In the genomic region with DNA sequence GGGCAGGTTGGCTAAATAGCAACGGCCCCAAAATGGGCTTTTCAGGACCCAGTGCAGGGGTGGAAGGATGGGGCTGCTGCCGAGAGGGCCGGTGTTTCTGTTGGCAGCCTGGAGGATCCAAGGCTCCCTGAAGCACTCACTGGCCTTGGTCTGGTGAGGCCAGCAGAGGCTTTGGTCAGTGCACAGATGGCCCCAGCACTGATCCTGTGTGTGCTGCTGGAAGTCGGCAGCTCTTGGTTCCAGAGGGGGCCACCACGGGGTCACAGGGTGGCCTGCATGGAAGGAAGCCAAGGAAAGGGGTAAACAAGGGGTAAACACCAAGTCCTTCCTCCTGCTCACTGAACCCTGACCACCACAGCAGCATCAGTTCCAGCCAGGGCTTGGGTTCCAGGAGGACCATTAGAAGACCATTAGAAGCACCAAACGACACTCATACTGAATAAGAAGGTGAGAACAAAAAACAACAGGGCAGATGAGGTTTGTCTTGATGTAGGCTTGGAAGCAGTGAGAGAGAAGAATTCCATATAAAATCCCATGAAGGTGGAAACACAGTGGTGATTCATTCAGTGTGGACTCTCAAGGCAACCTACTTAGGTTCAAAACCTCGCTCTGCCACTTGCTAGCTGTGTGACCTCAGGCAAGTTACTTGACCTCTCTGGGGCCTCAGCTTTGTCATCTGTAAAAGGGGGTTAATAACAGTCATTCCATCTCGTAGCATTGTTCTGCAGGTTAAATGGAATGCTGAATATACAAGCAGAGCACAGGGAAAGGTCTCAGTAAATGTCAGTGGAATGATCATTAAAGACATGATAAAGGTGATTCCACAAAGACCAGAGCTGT, we compare ENCODE assay signal across 14 cellular contexts.
DNase-seq lines count a peak whose midpoint lies in the region; ATAC-seq and TF ChIP-seq lines count a peak whose summit lies in the region.
"Had no signal": no experiment of that assay in that cellular context is flagged by ENCODE, and none has a peak within 500 bp of the region (broad histone marks: within the 10 kb centered on the region; RNA-seq: fewer than 3 reads in every experiment).

No MANE protein-coding gene starts in this region.

- intact Hi-C loops in HCT116 (cut with micrococcal nuclease) = no loop called here
- intact Hi-C loops in MCF 10A (cut with micrococcal nuclease) = loop anchor here (1.0 to 5.0 kb wide), 3 partner anchors 20 to 172 kb away; no protein-coding TSS in a partner anchor
- intact Hi-C loops in natural killer cell (cut with micrococcal nuclease) = no loop called here

- peak overlapping the region; percentile 51 for H3K9ac ChIP-seq in HCT116 (ENCODE audit: low read length)

- TF ChIP-seq POLR2A in HCT116 (IDR thresholded peaks at IDR 0.05; ENCODE audit: borderline replicate concordance, extremely low read depth, insufficient read depth, insufficient read length) = no peak

- no peaks in the 10 kb centered on the region for H3K9me3 Mint-ChIP-seq in MCF 10A (ENCODE audit: unreplicated experiment)
- H3K9me3 Mint-ChIP-seq in natural killer cell = no peaks in the 10 kb centered on the region
- H3K9me3 Mint-ChIP-seq: nephron progenitor cell had no signal

- H3K27me3 Mint-ChIP-seq in MCF 10A (ENCODE audit: insufficient read depth, unreplicated experiment) (no peaks in the 10 kb centered on the region), natural killer cell (ENCODE audit: low read depth in 2 of 2) (no peaks in the 10 kb centered on the region)
- H3K27me3 Mint-ChIP-seq: CD4-positive, CD25-positive, alpha-beta regulatory T cell had no signal

- CTCF ChIA-PET in AG04450 (lab: Charles Lee) (no interaction called here), HCT116 (lab: Charles Lee) (interaction anchor here (1.2 kb wide), 1 partner anchor 119 kb away, joined by 3 read pairs; no protein-coding TSS in a partner anchor), MCF 10A (lab: Yijun Ruan, JAX) (interaction anchor here (0.6 to 1.4 kb wide), 6 partner anchors 13 to 117 kb away, joined by 3 to 6 read pairs (median 4); no protein-coding TSS in a partner anchor)

- TF ChIP-seq RAD21 in HCT116 (IDR thresholded peaks at IDR 0.05; ENCODE audit: low read depth) = no peak

- peaks cover 30 to 51% of the 10 kb centered on the region in 2 experiments for H3K4me1 ChIP-seq in HCT116 (ENCODE audit: control insufficient read depth in 1 of 2, insufficient read depth in 2 of 2, low read length in 2 of 2)

- in situ Hi-C loops in ACHN (cut with HindIII; ENCODE audit: low pct_ligation_motif_present, low pct_unique_long_range_greater_than_20kb, low sequenced_read_pairs) = no loop called here

- peak overlapping the region; percentile 3 for H3K27ac ChIP-seq in AG04450 (ENCODE audit: low read depth, low read length)
- peak overlapping the region; percentile 33 for H3K27ac ChIP-seq in HCT116 (ENCODE audit: low read depth, low read length)
- H3K27ac ChIP-seq: SK-N-MC had no signal

- peaks cover 58% of the 10 kb centered on the region for H3K79me2 ChIP-seq in HCT116 (ENCODE audit: insufficient read depth, low read length)

- DNase-seq in AG04450 (ENCODE audit: low read depth, low spot score) (no peak), HCT116 (ENCODE audit: low read depth, low spot score) (no peak), MCF 10A (ENCODE audit: unreplicated experiment) (peak; percentile 25), natural killer cell (no peak), ACHN (no peak)
- DNase-seq: activated CD4-positive, alpha-beta T cell treated with anti-CD3 and anti-CD28 coated beads for 1 hour; NCI-H524 treated with DMSO at 0.1 percent for 48 hours had no signal

- TF ChIP-seq CTCF in AG04450 (IDR thresholded peaks at IDR 0.05; ENCODE audit: low read depth, low read length) (no peak), HCT116 (IDR thresholded peaks at IDR 0.05 in 2 of 3, conservative IDR thresholded peaks at IDR 0.05 in 1 of 3; ENCODE audit: borderline replicate concordance in 1 of 3, insufficient read depth in 1 of 3, low read depth in 2 of 3, low read length in 2 of 3) (no peak), MCF 10A (IDR thresholded peaks at IDR 0.05; ENCODE audit: unreplicated experiment) (no peak), natural killer cell (IDR thresholded peaks at IDR 0.05) (no peak)

- POLR2A ChIA-PET in AG04450 (lab: Yijun Ruan, JAX) = no interaction called here
- POLR2A ChIA-PET in HCT116 (lab: Charles Lee) = no interaction called here
- POLR2A ChIA-PET in MCF 10A (lab: Yijun Ruan, JAX) = interaction anchor here (1.0 to 10.4 kb wide), 18 partner anchors 11 to 1206 kb away, joined by 3 to 414 read pairs (median 6); partner anchors contain the start of gene CBR1

- ATAC-seq in HCT116 = peak; percentile 41; the same call in 1 of the 2 replicates
- no peak for ATAC-seq in natural killer cell
- ATAC-seq in HG03097 (IDR thresholded peaks at IDR 0.05; ENCODE audit: low FRiP score, unreplicated experiment) = no peak
- no peak for ATAC-seq in GM21390 (IDR thresholded peaks at IDR 0.05; ENCODE audit: unreplicated experiment)
- no peak for ATAC-seq in HG02759 (IDR thresholded peaks at IDR 0.05; ENCODE audit: unreplicated experiment)

- peaks cover 8 to 25% of the 10 kb centered on the region in 2 experiments; a peak in 2 of 4 replicates for H3K36me3 ChIP-seq in HCT116 (ENCODE audit: control insufficient read depth in 1 of 2, insufficient read depth in 2 of 2, low read length in 2 of 2)

- no peaks in the 10 kb centered on the region; the same call in 1 of the 2 replicates for H3K9me3 ChIP-seq in AG04450 (ENCODE audit: control insufficient read depth, insufficient read depth, low read length)
- no peaks in the 10 kb centered on the region for H3K9me3 ChIP-seq in HCT116 (ENCODE audit: control insufficient read depth in 1 of 2, insufficient read depth in 1 of 2, low read depth in 1 of 2, low read length in 2 of 2)

- no peak overlapping the region for H2AFZ ChIP-seq in HCT116 (ENCODE audit: low read depth, low read length, poor library complexity, severe bottlenecking)

- H3K27me3 ChIP-seq in AG04450 (ENCODE audit: control insufficient read depth, insufficient read depth, low read length) (no peaks in the 10 kb centered on the region), HCT116 (ENCODE audit: insufficient read depth, low read length) (no peaks in the 10 kb centered on the region)

- BruUV-seq in HCT116 (replicated peaks; lab: Mats Ljungman, UMichigan) (no TSS peak), MCF 10A (replicated peaks; lab: Mats Ljungman, UMichigan) (TSS peak; percentile 42)

- H4K20me1 ChIP-seq in HCT116 (ENCODE audit: insufficient read depth) = no peaks in the 10 kb centered on the region; the same call in 1 of the 2 replicates

- peak overlapping the region; percentile 94 for H3K27ac Mint-ChIP-seq in MCF 10A (ENCODE audit: low read depth, unreplicated experiment)
- H3K27ac Mint-ChIP-seq in natural killer cell = peak overlapping the region in 1 of 2 donors; percentile 35
- H3K27ac Mint-ChIP-seq: nephron progenitor cell had no signal

- H3K4me3 ChIP-seq in AG04450 (ENCODE audit: low read depth, low read length) (no peak overlapping the region), HCT116 (replicated peaks in 1 of 2; ENCODE audit: low read depth in 1 of 2, low read length in 2 of 2) (peak overlapping the region in 1 of 2 experiments; percentile 16; a peak in 1 of 4 replicates)
- H3K4me3 ChIP-seq: coronary artery, SK-N-MC had no signal

- peak overlapping the region; percentile 67 for H3K4me2 ChIP-seq in HCT116 (ENCODE audit: low read length)

- H3K36me3 Mint-ChIP-seq in MCF 10A (ENCODE audit: insufficient read depth, unreplicated experiment) = peaks cover 82% of the 10 kb centered on the region
- H3K36me3 Mint-ChIP-seq in natural killer cell = peaks cover 13% of the 10 kb centered on the region

- H3K4me3 Mint-ChIP-seq in MCF 10A (ENCODE audit: unreplicated experiment) (peak overlapping the region; percentile 48), natural killer cell (peak overlapping the region; percentile 1)
- H3K4me3 Mint-ChIP-seq: CD4-positive, CD25-positive, alpha-beta regulatory T cell; nephron progenitor cell had no signal

- H3K4me1 Mint-ChIP-seq in MCF 10A (ENCODE audit: insufficient read depth, unreplicated experiment) = peaks cover 83% of the 10 kb centered on the region
- H3K4me1 Mint-ChIP-seq in natural killer cell = peaks cover 39 to 65% of the 10 kb centered on the region in 2 donors

- H3K9me2 ChIP-seq in HCT116 (ENCODE audit: insufficient read depth) = no peaks in the 10 kb centered on the region

- RAD21 ChIA-PET in HCT116 (lab: Charles Lee; ENCODE audit: low non-redundant PET in 1 of 2, low total read pairs in 2 of 2, uncharacterized antibody in 2 of 2, unreplicated experiment in 2 of 2) = interaction anchor here in 1 of 2 experiments (0.7 kb wide), 1 partner anchor 23 kb away, joined by 3 read pairs; no protein-coding TSS in a partner anchor

TF ChIP-seq in HCT116, 20 proteins besides CTCF, POLR2A, EP300 and RAD21 (continues in another document):
- TF ChIP-seq ATF3 (IDR thresholded peaks at IDR 0.05) = no peak
- no peak for TF ChIP-seq EGR1 (IDR thresholded peaks at IDR 0.05; ENCODE audit: low read depth)
- TF ChIP-seq ZFX (IDR thresholded peaks at IDR 0.05) = no peak
- no peak for TF ChIP-seq POLR2AphosphoS5 (IDR thresholded peaks at IDR 0.05; ENCODE audit: low read depth, low read length)
- no peak for TF ChIP-seq SRF (IDR thresholded peaks at IDR 0.05; ENCODE audit: low read depth)
- TF ChIP-seq CBX3 (IDR thresholded peaks at IDR 0.05; ENCODE audit: low read depth) = no peak
- TF ChIP-seq TCF7L2 (IDR thresholded peaks at IDR 0.05; ENCODE audit: borderline replicate concordance, extremely low read depth, insufficient read depth, insufficient read length) = no peak
- TF ChIP-seq SIN3A (IDR thresholded peaks at IDR 0.05; ENCODE audit: low read depth) = no peak
- no peak for TF ChIP-seq JUND (IDR thresholded peaks at IDR 0.05)
- TF ChIP-seq MAX (IDR thresholded peaks at IDR 0.05) = no peak
